1 cellular context compared by ENCODE assay signal in the genomic region with DNA sequence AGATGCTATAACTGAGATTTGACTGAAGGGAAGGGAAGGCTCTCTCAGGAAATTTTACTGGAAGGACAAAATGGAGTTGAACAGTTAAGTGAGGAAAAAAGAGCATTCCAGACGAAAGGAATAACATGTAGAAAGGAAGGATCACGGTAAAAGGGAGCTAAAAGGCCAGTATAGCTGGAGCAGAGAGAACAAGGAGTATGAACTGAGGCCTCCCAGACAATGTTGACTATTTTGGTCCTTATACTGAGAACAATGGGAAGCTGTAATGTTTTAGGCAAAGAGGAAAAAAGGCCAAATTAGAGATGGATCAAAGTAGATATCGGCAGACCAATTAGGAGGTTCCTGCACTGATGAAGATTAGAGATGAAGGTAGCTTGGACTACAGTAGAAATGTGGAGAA.
TF ChIP-seq lines count a peak whose summit lies in the region.

No MANE protein-coding gene starts in this region.

TF ChIP-seq in SK-N-SH treated with all-trans-retinoic acid at 6 μM for 48 hours, 23 proteins besides CTCF, POLR2A, EP300 and RAD21 (continued from another document):
- TF ChIP-seq ARNTL (CRISPR knock-in tag; IDR thresholded peaks at IDR 0.05; ENCODE audit: borderline replicate concordance, low read depth) = no peak
